19 cellular contexts compared by ENCODE assay signal in the genomic region with DNA sequence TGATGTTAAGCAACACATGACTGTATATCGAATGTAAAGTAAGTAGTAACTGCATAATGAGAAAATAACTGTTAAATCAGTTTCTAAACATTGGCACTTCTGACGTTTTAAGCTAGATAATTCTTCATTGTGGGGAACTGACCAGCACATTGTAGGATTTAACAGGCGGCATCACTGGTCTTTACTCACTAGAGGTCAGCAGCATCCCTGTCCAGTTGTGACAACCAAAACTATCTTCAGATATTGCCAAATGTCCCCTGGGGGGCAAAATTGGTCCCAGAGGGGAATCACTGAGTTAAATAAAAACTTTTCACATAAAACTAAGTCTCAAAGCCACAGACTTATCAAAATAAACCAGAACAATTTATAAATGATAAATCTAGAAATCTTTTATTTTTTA.
DNase-seq lines count a peak whose midpoint lies in the region; ATAC-seq and TF ChIP-seq lines count a peak whose summit lies in the region.
"Had no signal": no experiment of that assay in that cellular context is flagged by ENCODE, and none has a peak within 500 bp of the region (broad histone marks: within the 10 kb centered on the region; RNA-seq: fewer than 3 reads in every experiment).

No MANE protein-coding gene starts in this region.

- H3K36me3 ChIP-seq in mucosa of descending colon (ENCODE audit: low read depth), result no peaks in the 10 kb centered on the region

- H3K4me1 ChIP-seq in mucosa of descending colon (ENCODE audit: low read depth), result no peaks in the 10 kb centered on the region
- H3K4me1 ChIP-seq: gastrocnemius medialis, stomach had no signal

- CTCF ChIA-PET in activated CD4-positive, alpha-beta memory T cell treated with anti-CD3 and anti-CD28 coated beads for 36 hours (lab: Charles Lee), result no interaction called here

- no peak overlapping the region for H3K27ac Mint-ChIP-seq in activated CD4-positive, alpha-beta memory T cell treated with anti-CD3 and anti-CD28 coated beads for 36 hours
- H3K27ac Mint-ChIP-seq: activated naive CD4-positive, alpha-beta T cell treated with anti-CD3 and anti-CD28 coated beads, Interleukin-2, amount 50 U/mL, for 72 hours; CD4-positive, alpha-beta memory T cell; nephron had no signal

- H3K9me3 ChIP-seq in mucosa of descending colon, result no peaks in the 10 kb centered on the region
- H3K9me3 ChIP-seq: gastrocnemius medialis had no signal

- H3K9me3 Mint-ChIP-seq in activated CD4-positive, alpha-beta memory T cell treated with anti-CD3 and anti-CD28 coated beads for 36 hours, result peaks cover 21% of the 10 kb centered on the region

- no peaks in the 10 kb centered on the region for H3K4me1 Mint-ChIP-seq in activated CD4-positive, alpha-beta memory T cell treated with anti-CD3 and anti-CD28 coated beads for 36 hours (ENCODE audit: low read depth)
- H3K4me1 Mint-ChIP-seq: nephron had no signal

- POLR2A ChIA-PET in activated CD4-positive, alpha-beta memory T cell treated with anti-CD3 and anti-CD28 coated beads for 36 hours (lab: Charles Lee), result no interaction called here

- H3K36me3 Mint-ChIP-seq in activated CD4-positive, alpha-beta memory T cell treated with anti-CD3 and anti-CD28 coated beads for 36 hours, result peaks cover 74% of the 10 kb centered on the region

- DNase-seq in EH (ENCODE audit: low read depth), result peak; percentile 15
- peak; percentile 2 for DNase-seq in NCI-H460 (ENCODE audit: extremely low read depth, low read depth)
- peak; percentile 34 for DNase-seq in choroid plexus epithelial cell (ENCODE audit: low read depth)
- DNase-seq in midbrain (lab: John Stamatoyannopoulos, UW), result peak; percentile 1
- DNase-seq in activated CD4-positive, alpha-beta memory T cell treated with anti-CD3 and anti-CD28 coated beads for 36 hours, result no peak
- no peak for DNase-seq in NCI-H1105 (lab: John Stamatoyannopoulos, UW)
- DNase-seq in mucosa of descending colon, result no peak
- DNase-seq: activated CD4-positive, CD25-positive, alpha-beta regulatory T cell; activated CD8-positive, alpha-beta memory T cell treated with anti-CD3 and anti-CD28 coated beads, Interleukin-2, amount 50 U/mL, for 48 hours; CD4-positive, alpha-beta memory T cell; gastrocnemius medialis; KBM-7; kidney; NCI-H187; NK-92 treated with Interleukin-12 subunit alpha and Interleukin-12 subunit beta, amount 100 ng/mL, for 24 hours; stomach had no signal

- H3K4me3 Mint-ChIP-seq in activated CD4-positive, alpha-beta memory T cell treated with anti-CD3 and anti-CD28 coated beads for 36 hours, result no peak overlapping the region
- H3K4me3 Mint-ChIP-seq: CD4-positive, alpha-beta memory T cell; nephron had no signal

- intact Hi-C loops in activated CD4-positive, alpha-beta memory T cell treated with anti-CD3 and anti-CD28 coated beads for 36 hours (cut with micrococcal nuclease), result no loop called here
- intact Hi-C loops in mucosa of descending colon (cut with DNase I, micrococcal nuclease), result no loop called here

- TF ChIP-seq CTCF in choroid plexus epithelial cell (conservative IDR thresholded peaks at IDR 0.05; ENCODE audit: low read depth, low read length) (peak; percentile 49), mucosa of descending colon (IDR thresholded peaks at IDR 0.05) (no peak)

- H3K4me3 ChIP-seq in choroid plexus epithelial cell (ENCODE audit: low read depth, low read length), result no peak overlapping the region
- H3K4me3 ChIP-seq in mucosa of descending colon, result no peak overlapping the region
- H3K4me3 ChIP-seq: gastrocnemius medialis, stomach had no signal

- ATAC-seq in HG03097 (IDR thresholded peaks at IDR 0.05; ENCODE audit: low FRiP score, unreplicated experiment) (no peak), mucosa of descending colon (no peak)
- ATAC-seq: activated naive CD4-positive, alpha-beta T cell treated with anti-CD3 and anti-CD28 coated beads, Interleukin-2, amount 50 U/mL, for 72 hours; gastrocnemius medialis had no signal

- no peaks in the 10 kb centered on the region for H3K27me3 Mint-ChIP-seq in activated CD4-positive, alpha-beta memory T cell treated with anti-CD3 and anti-CD28 coated beads for 36 hours
- H3K27me3 Mint-ChIP-seq: CD4-positive, alpha-beta memory T cell had no signal

Comparison
In these comparisons a context has a peak if more than half of its experiments do, and no peak if none do; other contexts are left out.
1. DNase-seq: peak in EH (single experiment), NCI-H460 (single experiment), choroid plexus epithelial cell (single experiment) and midbrain (single experiment); none in activated CD4-positive, alpha-beta memory T cell treated with anti-CD3 and anti-CD28 coated beads for 36 hours (single experiment), NCI-H1105 (single experiment) and mucosa of descending colon (0 of 3).